ENCODE assay signal across 10 cellular contexts in the genomic region with DNA sequence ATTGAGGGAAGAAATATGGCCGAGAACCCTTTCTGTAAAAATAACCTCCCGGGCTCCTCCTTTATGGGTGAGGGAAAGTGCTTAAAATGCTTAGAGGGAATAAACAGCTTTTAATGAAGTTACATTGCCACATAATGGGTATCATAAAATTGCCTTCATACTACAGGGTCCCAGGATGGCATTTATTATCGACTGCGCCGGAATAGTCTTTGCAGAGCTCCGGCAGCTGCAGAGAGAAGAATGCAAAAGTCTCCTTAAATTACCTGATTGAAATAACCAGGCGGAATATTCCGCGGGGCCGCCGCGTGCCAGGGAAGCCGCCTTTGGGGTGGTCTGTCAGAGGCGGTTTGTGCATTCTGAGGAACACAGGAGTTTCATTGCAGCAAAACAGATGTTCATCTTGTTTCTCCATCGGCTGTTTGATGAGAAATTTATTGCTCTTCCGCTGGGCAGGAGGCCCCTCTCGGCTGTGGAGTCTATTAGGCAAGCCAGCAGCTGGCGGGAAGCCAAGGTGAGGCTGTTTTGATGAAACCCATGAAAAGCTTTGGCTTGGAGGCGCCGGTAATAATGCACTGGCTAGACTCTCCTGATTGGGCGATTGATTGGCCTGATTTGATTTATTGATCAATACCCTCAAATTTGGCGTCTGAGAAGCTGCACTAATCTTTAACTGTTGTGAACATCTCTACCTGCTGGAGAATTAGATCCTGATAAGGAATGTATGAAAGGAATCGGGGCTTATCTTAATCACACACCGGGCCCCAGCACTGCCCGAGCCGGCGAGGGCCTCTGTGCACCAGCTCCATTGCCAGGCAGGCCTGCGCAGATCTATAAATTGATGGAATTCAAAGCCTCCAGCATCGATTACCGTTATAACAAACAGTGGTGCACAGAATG.
DNase-seq lines count a peak whose midpoint lies in the region; ATAC-seq, FAIRE-seq and TF ChIP-seq lines count a peak whose summit lies in the region.
"Had no signal": no experiment of that assay in that cellular context is flagged by ENCODE, and none has a peak within 500 bp of the region (broad histone marks: within the 10 kb centered on the region; RNA-seq: fewer than 3 reads in every experiment).

No MANE protein-coding gene starts in this region.

- no peak overlapping the region for H3K27ac ChIP-seq in colonic mucosa
- no peak overlapping the region for H3K27ac ChIP-seq in pancreas

- DNase-seq in GF-D8 (lab: John Stamatoyannopoulos, UW) (peak; percentile 96), NCI-H345 (lab: John Stamatoyannopoulos, UW) (peak; percentile 65), colonic mucosa (peak; percentile 35), pancreas (peak in 4 of 6 donors; percentile 23 to 80 (median 40))
- no peak for DNase-seq in central memory CD4-positive, alpha-beta T cell
- DNase-seq in stimulated activated naive CD4-positive, alpha-beta T cell treated with Interleukin-2 at 50 U/mL for 16 hours (lab: John Stamatoyannopoulos, UW) = no peak
- DNase-seq: H7, NCI-H2029 treated with DMSO at 0.1 percent for 48 hours had no signal

- intact Hi-C loops in colonic mucosa (cut with DNase I) = no loop called here
- intact Hi-C loops in pancreas (cut with DNase I) = no loop called here

- no peak for FAIRE-seq in pancreas (lab: Jason Lieb, UNC)

- H3K27me3 ChIP-seq in colonic mucosa (no peaks in the 10 kb centered on the region), pancreas (no peaks in the 10 kb centered on the region)

- H3K4me1 ChIP-seq in colonic mucosa (no peaks in the 10 kb centered on the region), pancreas (no peaks in the 10 kb centered on the region)

- WGBS in pancreas, 2 donors = 25 to 27% methylated on average over 30 of the region's 30 CpGs

- H3K9me3 ChIP-seq in colonic mucosa (no peaks in the 10 kb centered on the region), pancreas (no peaks in the 10 kb centered on the region)

- TF ChIP-seq CTCF in colonic mucosa (IDR thresholded peaks at IDR 0.05) = no peak
- TF ChIP-seq CTCF in pancreas (IDR thresholded peaks at IDR 0.05) = no peak

- no peaks in the 10 kb centered on the region for H3K36me3 ChIP-seq in colonic mucosa
- H3K36me3 ChIP-seq in pancreas = no peaks in the 10 kb centered on the region

- H3K4me3 ChIP-seq in colonic mucosa (no peak overlapping the region), pancreas (no peak overlapping the region)

- ATAC-seq in pancreas (peak in 2 of 4 donors; percentile 32 to 35), GM18502 (IDR thresholded peaks at IDR 0.05; ENCODE audit: poor library complexity, unreplicated experiment) (no peak), HG03045 (IDR thresholded peaks at IDR 0.05; ENCODE audit: unreplicated experiment) (no peak)

- no peak overlapping the region for H3K9ac ChIP-seq in colonic mucosa (ENCODE audit: low read depth in 2 of 2, low read length in 2 of 2)

Comparison
In these comparisons a context has a peak if more than half of its experiments do, and no peak if none do; other contexts are left out.
1. DNase-seq: peak in GF-D8 (single experiment), NCI-H345 (single experiment), colonic mucosa (single experiment) and pancreas (4 of 6); none in central memory CD4-positive, alpha-beta T cell (single experiment) and stimulated activated naive CD4-positive, alpha-beta T cell treated with Interleukin-2 at 50 U/mL for 16 hours (single experiment).